9 cellular contexts compared by ENCODE assay signal in genomic region chr15:86231864-86232801, GRCh38.
DNase-seq lines count a peak whose midpoint lies in the region; ATAC-seq, FAIRE-seq and TF ChIP-seq lines count a peak whose summit lies in the region.
"Had no signal": no experiment of that assay in that cellular context is flagged by ENCODE, and none has a peak within 500 bp of the region (broad histone marks: within the 10 kb centered on the region; RNA-seq: fewer than 3 reads in every experiment).

No MANE protein-coding gene starts in this region.

- ATAC-seq in activated CD8-positive, alpha-beta memory T cell treated with anti-CD3 and anti-CD28 coated beads, Interleukin-2, amount 10 ng/mL, durations not matched to agents 7 days and 5 days, result peak; percentile 60
- ATAC-seq in HG03575 (IDR thresholded peaks at IDR 0.05; ENCODE audit: extremely low read depth, insufficient number of reproducible peaks, low FRiP score, unreplicated experiment), result peak; percentile 53
- peak; percentile 74 for ATAC-seq in GM12878
- ATAC-seq in stimulated activated effector memory CD8-positive, alpha-beta T cell treated with anti-CD3 and anti-CD28 coated beads, Interleukin-12 subunit alpha, Interleukin-12 subunit beta, amount 100 ng/mL, for 72 hours, result peak; percentile 65

- H3K4me3 Mint-ChIP-seq in activated CD8-positive, alpha-beta memory T cell treated with anti-CD3 and anti-CD28 coated beads, Interleukin-2, amount 10 ng/mL, durations not matched to agents 7 days and 5 days, result no peak overlapping the region
- H3K4me3 Mint-ChIP-seq in stimulated activated effector memory CD8-positive, alpha-beta T cell treated with anti-CD3 and anti-CD28 coated beads, Interleukin-12 subunit alpha, Interleukin-12 subunit beta, amount 100 ng/mL, for 72 hours, result no peak overlapping the region

- no peak overlapping the region for H3K4me2 ChIP-seq in GM12878 (ENCODE audit: control insufficient read depth, insufficient read depth)

- no peaks in the 10 kb centered on the region for H3K9me3 ChIP-seq in GM12878 (replicated peaks; ENCODE audit: control insufficient read depth, insufficient read depth, low read length)

- H3K36me3 Mint-ChIP-seq in activated CD8-positive, alpha-beta memory T cell treated with anti-CD3 and anti-CD28 coated beads, Interleukin-2, amount 10 ng/mL, durations not matched to agents 7 days and 5 days, result no peaks in the 10 kb centered on the region
- H3K36me3 Mint-ChIP-seq in stimulated activated effector memory CD8-positive, alpha-beta T cell treated with anti-CD3 and anti-CD28 coated beads, Interleukin-12 subunit alpha, Interleukin-12 subunit beta, amount 100 ng/mL, for 72 hours, result no peaks in the 10 kb centered on the region

- BruUV-seq in GM12878 (replicated peaks; lab: Mats Ljungman, UMichigan), result no TSS peak

- POLR2A ChIA-PET in GM12878 (lab: Charles Lee), result no interaction called here

- 6% methylated on average over 20 of the region's 20 CpGs for WGBS in GM12878 (ENCODE audit: insufficient coverage, insufficient replicate concordance, low lambda C conversion rate, missing lambda C conversion rate)

- peaks cover 2% of the 10 kb centered on the region for H3K4me1 Mint-ChIP-seq in activated CD8-positive, alpha-beta memory T cell treated with anti-CD3 and anti-CD28 coated beads, Interleukin-2, amount 10 ng/mL, durations not matched to agents 7 days and 5 days
- peaks cover 16% of the 10 kb centered on the region for H3K4me1 Mint-ChIP-seq in stimulated activated effector memory CD8-positive, alpha-beta T cell treated with anti-CD3 and anti-CD28 coated beads, Interleukin-12 subunit alpha, Interleukin-12 subunit beta, amount 100 ng/mL, for 72 hours

- H3K4me3 ChIP-seq in GM12878 (no peak overlapping the region), kidney epithelial cell (ENCODE audit: low read depth, low read length) (no peak overlapping the region)

- in situ Hi-C loops in GM12878 (cut with MboI), result no loop called here

- TF ChIP-seq CTCF in GM12878 (IDR thresholded peaks at IDR 0.05 in 2 of 3, conservative IDR thresholded peaks at IDR 0.05 in 1 of 3; ENCODE audit: control insufficient read depth in 2 of 3, extremely low read depth in 1 of 3, insufficient read depth in 1 of 3, low read depth in 3 of 3, low read length in 3 of 3), result peak; percentile 51 to 64 (median 55); a peak in 5 of 6 replicates
- peak; percentile 50 for TF ChIP-seq CTCF in kidney epithelial cell (IDR thresholded peaks at IDR 0.05; ENCODE audit: insufficient read depth, low read length, poor library complexity, severe bottlenecking)

- RAD21 ChIA-PET in GM12878 (lab: Charles Lee; ENCODE audit: unreplicated experiment), result interaction anchor here (0.9 to 1.5 kb wide), 2 partner anchors 511 to 512 kb away, joined by 4 to 6 read pairs; no protein-coding TSS in a partner anchor

- H3K27me3 ChIP-seq in GM12878 (replicated peaks in 1 of 2; ENCODE audit: control insufficient read depth in 2 of 2, insufficient read depth in 2 of 2, low read length in 1 of 2), result no peaks in the 10 kb centered on the region
- H3K27me3 ChIP-seq in kidney epithelial cell (ENCODE audit: control insufficient read depth, insufficient read depth, low read length), result no peaks in the 10 kb centered on the region

- CTCF ChIA-PET in activated CD8-positive, alpha-beta memory T cell treated with anti-CD3 and anti-CD28 coated beads, Interleukin-2, amount 10 ng/mL, durations not matched to agents 7 days and 5 days (lab: Charles Lee), result interaction anchor here (0.7 to 1.3 kb wide), 2 partner anchors 361 to 385 kb away, joined by 3 to 4 read pairs; no protein-coding TSS in a partner anchor
- CTCF ChIA-PET in GM12878 (lab: Yijun Ruan, JAX), result interaction anchor here (0.6 to 5.0 kb wide), 11 partner anchors 11 to 1076 kb away, joined by 3 to 41 read pairs (median 3); no protein-coding TSS in a partner anchor

- H3K9ac ChIP-seq in GM12878 (ENCODE audit: control insufficient read depth, insufficient read depth, low read length), result no peak overlapping the region

- no peaks in the 10 kb centered on the region for H4K20me1 ChIP-seq in GM12878 (ENCODE audit: control insufficient read depth, insufficient read depth)

- H3K36me3 ChIP-seq in GM12878 (ENCODE audit: control insufficient read depth in 2 of 2, insufficient read depth in 2 of 2, low read length in 1 of 2) (no peaks in the 10 kb centered on the region), kidney epithelial cell (ENCODE audit: control insufficient read depth, insufficient read depth, low read length) (no peaks in the 10 kb centered on the region)

- no peak for TF ChIP-seq EP300 in GM12878 (IDR thresholded peaks at IDR 0.05; ENCODE audit: borderline replicate concordance in 1 of 2, control insufficient read depth in 1 of 2, low read depth in 2 of 2, low read length in 2 of 2)

- peak; percentile 58 for TF ChIP-seq RAD21 in GM12878 (IDR thresholded peaks at IDR 0.05; ENCODE audit: insufficient read depth, low read depth, low read length)

- H3K79me2 ChIP-seq in GM12878 (ENCODE audit: control insufficient read depth, insufficient read depth, low read length), result no peaks in the 10 kb centered on the region

- H3K4me1 ChIP-seq in GM12878 (ENCODE audit: control insufficient read depth, insufficient read depth, low read length), result no peaks in the 10 kb centered on the region

- no peak overlapping the region for H2AFZ ChIP-seq in GM12878 (ENCODE audit: control insufficient read depth, low read depth, low read length)

- DNase-seq in activated CD8-positive, alpha-beta memory T cell treated with anti-CD3 and anti-CD28 coated beads, Interleukin-2, amount 10 ng/mL, durations not matched to agents 7 days and 5 days, result peak; percentile 45
- no peak for DNase-seq in activated CD8-positive, alpha-beta memory T cell treated with anti-CD3 and anti-CD28 coated beads for 24 hours
- peak; percentile 20 to 29 for DNase-seq in SHP77 (lab: John Stamatoyannopoulos, UW)
- DNase-seq in GM12878 (ENCODE audit: low read depth, low spot score), result no peak
- DNase-seq in kidney epithelial cell (ENCODE audit: low read depth), result no peak
- DNase-seq in stimulated activated effector memory CD8-positive, alpha-beta T cell treated with anti-CD3 and anti-CD28 coated beads, Interleukin-12 subunit alpha, Interleukin-12 subunit beta, amount 100 ng/mL, for 72 hours (ENCODE audit: low spot score in 2 of 2), result peak in 1 of 2 donors; percentile 49
- DNase-seq in NCI-H2107 treated with DMSO at 0.1 percent for 48 hours (lab: John Stamatoyannopoulos, UW; ENCODE audit: unreplicated experiment), result no peak

- H3K27me3 Mint-ChIP-seq in activated CD8-positive, alpha-beta memory T cell treated with anti-CD3 and anti-CD28 coated beads, Interleukin-2, amount 10 ng/mL, durations not matched to agents 7 days and 5 days, result peaks cover 16% of the 10 kb centered on the region

- no peak overlapping the region for H3K27ac ChIP-seq in GM12878 (ENCODE audit: control insufficient read depth, insufficient read depth)

- intact Hi-C loops in GM12878 (cut with micrococcal nuclease; ENCODE audit: unreplicated experiment), result loop anchor here (5.0 kb wide), 1 partner anchor 510 kb away; no protein-coding TSS in a partner anchor

- TF ChIP-seq POLR2A in GM12878 (IDR thresholded peaks at IDR 0.05; ENCODE audit: low read depth, low read length), result no peak

- H3K27ac Mint-ChIP-seq in activated CD8-positive, alpha-beta memory T cell treated with anti-CD3 and anti-CD28 coated beads, Interleukin-2, amount 10 ng/mL, durations not matched to agents 7 days and 5 days, result no peak overlapping the region
- no peak overlapping the region for H3K27ac Mint-ChIP-seq in stimulated activated effector memory CD8-positive, alpha-beta T cell treated with anti-CD3 and anti-CD28 coated beads, Interleukin-12 subunit alpha, Interleukin-12 subunit beta, amount 100 ng/mL, for 72 hours

- FAIRE-seq in GM12878 (lab: Jason Lieb, UNC), result peak; percentile 52
- FAIRE-seq: G401.6 had no signal

- no peaks in the 10 kb centered on the region for H3K9me3 Mint-ChIP-seq in activated CD8-positive, alpha-beta memory T cell treated with anti-CD3 and anti-CD28 coated beads, Interleukin-2, amount 10 ng/mL, durations not matched to agents 7 days and 5 days (ENCODE audit: low read depth)
- H3K9me3 Mint-ChIP-seq in stimulated activated effector memory CD8-positive, alpha-beta T cell treated with anti-CD3 and anti-CD28 coated beads, Interleukin-12 subunit alpha, Interleukin-12 subunit beta, amount 100 ng/mL, for 72 hours, result no peaks in the 10 kb centered on the region

- SMC1A ChIA-PET in GM12878 (lab: Charles Lee; ENCODE audit: uncharacterized antibody, unreplicated experiment), result interaction anchor here (0.6 to 5.1 kb wide), 7 partner anchors 9 to 511 kb away, joined by 3 to 28 read pairs (median 3); no protein-coding TSS in a partner anchor

TF ChIP-seq in GM12878, 131 proteins besides CTCF, POLR2A, EP300 and RAD21:
- TF ChIP-seq BCLAF1 (IDR thresholded peaks at IDR 0.05) (no peak), BMI1 (IDR thresholded peaks at IDR 0.05; ENCODE audit: borderline replicate concordance) (no peak), SMC3 (IDR thresholded peaks at IDR 0.05; ENCODE audit: borderline replicate concordance, low read length) (peak; percentile 48; the same call in 1 of the 2 replicates), HCFC1 (IDR thresholded peaks at IDR 0.05; ENCODE audit: low read length) (no peak), DPF2 (IDR thresholded peaks at IDR 0.05) (no peak), CHD1 (IDR thresholded peaks at IDR 0.05; ENCODE audit: low read depth, low read length) (no peak), LARP7 (IDR thresholded peaks at IDR 0.05) (no peak)

Comparison
In these comparisons a context has a peak if more than half of its experiments do, and no peak if none do; other contexts are left out.
1. DNase-seq: peak in activated CD8-positive, alpha-beta memory T cell treated with anti-CD3 and anti-CD28 coated beads, Interleukin-2, amount 10 ng/mL, durations not matched to agents 7 days and 5 days (single experiment) and SHP77 (2 of 2); none in activated CD8-positive, alpha-beta memory T cell treated with anti-CD3 and anti-CD28 coated beads for 24 hours (single experiment), GM12878 (single experiment), kidney epithelial cell (single experiment) and NCI-H2107 treated with DMSO at 0.1 percent for 48 hours (single experiment).
2. Peak in every context shown above with its lines, with median percentiles within 50 percentile points of each other: ATAC-seq.